8 cellular contexts compared by ENCODE assay signal in the genomic region with DNA sequence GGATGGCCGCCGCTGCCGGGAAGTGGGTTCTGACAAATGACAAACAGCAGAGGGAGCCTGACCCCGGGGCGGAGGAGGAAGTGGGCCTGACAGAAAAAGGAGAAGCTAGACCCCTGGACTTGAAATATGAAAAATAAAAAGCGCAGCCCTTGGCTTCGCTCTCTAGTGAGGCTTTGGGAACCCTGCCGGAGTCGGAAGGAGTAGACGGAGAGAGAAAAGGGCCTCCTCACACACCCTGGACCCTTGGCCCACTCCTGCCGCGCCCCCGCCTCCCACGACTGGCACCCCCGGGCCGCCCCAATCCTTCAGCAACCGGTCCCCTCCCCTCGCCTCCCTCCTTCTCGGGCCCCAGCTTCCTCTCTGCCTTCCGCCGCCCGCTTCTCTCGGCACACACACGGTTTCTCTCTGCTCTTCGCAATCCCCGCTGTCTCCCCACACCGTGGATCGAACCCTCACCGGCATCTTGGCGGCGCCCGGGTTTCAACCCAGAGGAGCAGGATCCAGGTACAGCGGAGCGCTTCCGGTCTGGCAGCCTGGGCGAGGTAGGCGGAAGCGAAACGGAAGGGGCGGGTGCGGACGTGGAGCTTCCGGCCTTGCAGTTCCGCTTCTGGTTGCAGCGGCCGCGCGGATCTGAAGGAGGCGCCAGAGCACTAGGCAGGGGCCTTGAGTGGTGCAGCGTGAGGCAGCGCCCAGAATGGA. TPM values are rescaled to one million over a fixed set of nuclear protein-coding genes. Genes with fewer than 3 reads are reported as not detected.
DNase-seq lines count a peak whose midpoint lies in the region; ATAC-seq and TF ChIP-seq lines count a peak whose summit lies in the region.

A gene (minus strand): TSS at position 539 of the 699 bp plus-strand sequence. CDS start 77 bp downstream, at position 462.

- peaks cover 87% of the 10 kb centered on the region for H3K36me3 Mint-ChIP-seq in activated T-helper 17 cell treated with anti-CD3 and anti-CD28 coated beads, Interleukin-2, amount 50 U/mL, for 72 hours (ENCODE audit: low read depth)
- H3K36me3 Mint-ChIP-seq in naive thymus-derived CD8-positive, alpha-beta T cell, result peaks cover 4 to 48% (median 12%) of the 10 kb centered on the region in 3 donors

- H3K4me1 Mint-ChIP-seq in activated T-helper 17 cell treated with anti-CD3 and anti-CD28 coated beads, Interleukin-2, amount 50 U/mL, for 72 hours, result peaks cover 14% of the 10 kb centered on the region
- H3K4me1 Mint-ChIP-seq in naive thymus-derived CD8-positive, alpha-beta T cell, result peaks cover 22 to 50% (median 41%) of the 10 kb centered on the region in 4 donors

- TF ChIP-seq CTCF in LNCAP (IDR thresholded peaks at IDR 0.05) (peak; percentile 86), fibroblast of lung (conservative IDR thresholded peaks at IDR 0.05 in 1 of 2, IDR thresholded peaks at IDR 0.05 in 1 of 2; ENCODE audit: low read depth in 1 of 2, low read length in 2 of 2) (peak; percentile 68 to 82)

- peak within 1 kb of the TSS; percentile 99 for H3K27ac Mint-ChIP-seq in activated T-helper 17 cell treated with anti-CD3 and anti-CD28 coated beads, Interleukin-2, amount 50 U/mL, for 72 hours
- peak within 1 kb of the TSS; percentile 98 to 100 (median 99) for H3K27ac Mint-ChIP-seq in naive thymus-derived CD8-positive, alpha-beta T cell

- peak within 1 kb of the TSS; percentile 97 for H3K9ac ChIP-seq in fibroblast of lung (ENCODE audit: insufficient read depth, low read length)

- H3K4me2 ChIP-seq in fibroblast of lung (ENCODE audit: extremely low read depth, insufficient read depth, low read length), result peak within 1 kb of the TSS; percentile 95

- H3K27ac ChIP-seq in fibroblast of lung (ENCODE audit: insufficient read depth, low read length), result peak within 1 kb of the TSS; percentile 99

- H3K9me3 Mint-ChIP-seq in activated T-helper 17 cell treated with anti-CD3 and anti-CD28 coated beads, Interleukin-2, amount 50 U/mL, for 72 hours, result no peaks in the 10 kb centered on the region
- H3K9me3 Mint-ChIP-seq in naive thymus-derived CD8-positive, alpha-beta T cell, result no peaks in the 10 kb centered on the region

- H4K20me1 ChIP-seq in fibroblast of lung (ENCODE audit: control insufficient read depth, extremely low read depth, insufficient read depth, low read length), result no peaks in the 10 kb centered on the region

- peak within 1 kb of the TSS; percentile 87 to 100 (median 96) for H3K4me3 ChIP-seq in fibroblast of lung (replicated peaks in 1 of 4; ENCODE audit: control extremely low read depth in 1 of 4, insufficient read depth in 1 of 4, low read depth in 3 of 4, low read length in 4 of 4)

- H3K36me3 ChIP-seq in fibroblast of lung (ENCODE audit: control insufficient read depth, insufficient read depth, low read length), result no peaks in the 10 kb centered on the region

- H3K4me3 Mint-ChIP-seq in activated T-helper 17 cell treated with anti-CD3 and anti-CD28 coated beads, Interleukin-2, amount 50 U/mL, for 72 hours, result peak within 1 kb of the TSS; percentile 95
- peak within 1 kb of the TSS; percentile 98 to 100 (median 100) for H3K4me3 Mint-ChIP-seq in naive thymus-derived CD8-positive, alpha-beta T cell

- no peaks in the 10 kb centered on the region for H3K27me3 ChIP-seq in fibroblast of lung (ENCODE audit: control insufficient read depth, insufficient read depth, low read length)

- H3K9me3 ChIP-seq in fibroblast of lung (ENCODE audit: control insufficient read depth, insufficient read depth, low read depth, low read length), result no peaks in the 10 kb centered on the region

- DNase-seq in ELF-1 (ENCODE audit: low read depth, low spot score), result peak; percentile 98
- peak; percentile 62 for DNase-seq in GOT3 (lab: John Stamatoyannopoulos, UW)
- peak; percentile 98 for DNase-seq in RPMI8226
- peak; percentile 93 to 94 for DNase-seq in fibroblast of lung (ENCODE audit: low read depth in 2 of 2)
- DNase-seq in naive thymus-derived CD8-positive, alpha-beta T cell, result peak; percentile 91 to 97 (median 94)
- DNase-seq in stimulated activated naive CD4-positive, alpha-beta T cell (lab: John Stamatoyannopoulos, UW), result peak; percentile 88 to 94 (median 92)

- H3K27me3 Mint-ChIP-seq in activated T-helper 17 cell treated with anti-CD3 and anti-CD28 coated beads, Interleukin-2, amount 50 U/mL, for 72 hours, result no peaks in the 10 kb centered on the region
- H3K27me3 Mint-ChIP-seq in naive thymus-derived CD8-positive, alpha-beta T cell, result no peaks in the 10 kb centered on the region

- peak within 1 kb of the TSS; percentile 78 for H2AFZ ChIP-seq in fibroblast of lung (ENCODE audit: low read length)

- H3K4me1 ChIP-seq in fibroblast of lung (ENCODE audit: control insufficient read depth, extremely low read depth, insufficient read depth, low read length), result no peaks in the 10 kb centered on the region

- peaks cover 43% of the 10 kb centered on the region for H3K79me2 ChIP-seq in fibroblast of lung (ENCODE audit: control insufficient read depth, insufficient read depth, low read length)

- POLR2A ChIA-PET in naive thymus-derived CD8-positive, alpha-beta T cell (lab: Charles Lee), result interaction anchor here (0.6 to 3.3 kb wide), 28 partner anchors 9 to 1660 kb away, joined by 3 to 55 read pairs (median 5); a partner anchor contains a TSS

- peak; percentile 99 for ATAC-seq in activated T-helper 17 cell treated with anti-CD3 and anti-CD28 coated beads, Interleukin-2, amount 50 U/mL, for 72 hours (replicated peaks)
- ATAC-seq in naive thymus-derived CD8-positive, alpha-beta T cell, result peak; percentile 93 to 94

RNA-seq across cellular contexts. Expression of the gene that starts here (rescaled TPM):
- 100 to 1,000 TPM; 259 to 325 TPM for total RNA-seq in activated T-helper 17 cell treated with anti-CD3 and anti-CD28 coated beads, Interleukin-2, amount 50 U/mL, for 72 hours
- 136 and 169 TPM in 2 replicates for total RNA-seq in fibroblast of lung
- 81.1 and 87.4 TPM in 2 replicates for polyA plus RNA-seq in fibroblast of lung
- 365 and 428 TPM in 2 replicates for polyA plus RNA-seq in fibroblast of lung (2012)
- polyA minus RNA-seq in fibroblast of lung (ENCODE audit: low replicate concordance), result 8.5 and 11.5 TPM in 2 replicates
- 100 to 1,000 TPM; 213 to 243 TPM for total RNA-seq in naive thymus-derived CD8-positive, alpha-beta T cell
- polyA plus RNA-seq in naive thymus-derived CD8-positive, alpha-beta T cell, result 100 to 1,000 TPM; 691 to 810 (median 733) TPM

Comparison
In these comparisons a context has a peak if more than half of its experiments do, and no peak if none do; other contexts are left out.
1. Peak in every context shown above with its lines: DNase-seq, ATAC-seq, H3K4me3 ChIP-seq and H3K27ac ChIP-seq.